ENCODE assay signal across 8 cellular contexts in the genomic region with DNA sequence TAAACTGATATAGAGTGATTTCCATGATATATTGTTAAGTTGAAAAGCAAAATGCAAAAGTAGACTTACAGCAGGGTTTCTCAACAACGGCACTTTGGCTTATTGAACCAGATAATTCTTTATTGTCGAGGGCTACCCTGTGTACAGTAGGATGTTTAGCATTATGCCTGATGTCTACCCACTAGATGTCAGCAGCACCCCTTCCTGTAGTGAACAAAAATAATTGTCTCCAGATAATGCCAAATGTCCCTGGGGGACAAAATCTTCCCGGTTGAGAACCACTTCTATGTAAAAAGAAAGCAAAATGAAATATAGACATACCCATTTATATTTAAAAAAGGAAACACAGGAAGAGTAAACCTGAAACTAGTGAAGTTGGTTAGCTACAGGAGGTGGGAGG. TPM values are rescaled to one million over a fixed set of nuclear protein-coding genes. Genes with fewer than 3 reads are reported as not detected.
DNase-seq lines count a peak whose midpoint lies in the region; ATAC-seq, FAIRE-seq and TF ChIP-seq lines count a peak whose summit lies in the region.

No MANE protein-coding gene starts in this region.

- TF ChIP-seq EP300 in K562 (IDR thresholded peaks at IDR 0.05; ENCODE audit: low read length) = no peak

- CTCF ChIA-PET in K562 (lab: Yijun Ruan, JAX; ENCODE audit: low intra/inter-chr PET ratio) = no interaction called here

- H3K9ac ChIP-seq in K562 (ENCODE audit: insufficient read depth in 1 of 2, low read depth in 2 of 2, low read length in 2 of 2) = no peak overlapping the region
- H3K9ac ChIP-seq in subcutaneous abdominal adipose tissue (ENCODE audit: low read length in 5 of 5) = peak overlapping the region in 1 of 5 donors; percentile 66

- DNase-seq in EL = peak; percentile 6
- DNase-seq in Jurkat, Clone E6-1 (ENCODE audit: low read depth, low spot score) = peak; percentile 0
- DNase-seq in K562 (ENCODE audit: extremely low read depth in 1 of 4, low spot score in 3 of 4) = peak in 1 of 4 experiments; percentile 18
- no peak for DNase-seq in anterior cingulate cortex (lab: John Stamatoyannopoulos, UW)
- no peak for DNase-seq in 8988T
- DNase-seq in C1 segment of cervical spinal cord (lab: John Stamatoyannopoulos, UW) = no peak

- WGBS in K562 (ENCODE audit: insufficient coverage, low coverage, missing lambda C conversion rate) = 0% methylated on average over 3 of the region's 3 CpGs

- TF ChIP-seq CTCF in K562 (IDR thresholded peaks at IDR 0.05 in 2 of 3, conservative IDR thresholded peaks at IDR 0.05 in 1 of 3; ENCODE audit: insufficient read depth in 2 of 3, low read depth in 1 of 3, low read length in 3 of 3) = peak; percentile 14 to 47 (median 24); a peak in 2 of 6 replicates

- H3K27me3 ChIP-seq in K562 (ENCODE audit: control insufficient read depth in 2 of 2, insufficient read depth in 2 of 2, low read length in 2 of 2) (no peaks in the 10 kb centered on the region), subcutaneous abdominal adipose tissue (ENCODE audit: control insufficient read depth in 5 of 5, insufficient read depth in 4 of 5, low read length in 5 of 5) (no peaks in the 10 kb centered on the region)

- no peaks in the 10 kb centered on the region for H3K79me2 ChIP-seq in K562 (ENCODE audit: control insufficient read depth, insufficient read depth, low read length)

- H3K4me2 ChIP-seq in K562 (ENCODE audit: insufficient read depth, low read length) = no peak overlapping the region

- no peak overlapping the region for H2AFZ ChIP-seq in K562 (ENCODE audit: low read depth, low read length)

- H3K9me3 ChIP-seq in K562 (replicated peaks; ENCODE audit: control insufficient read depth, insufficient read depth, low read depth, low read length) = no peaks in the 10 kb centered on the region
- no peaks in the 10 kb centered on the region for H3K9me3 ChIP-seq in subcutaneous abdominal adipose tissue (ENCODE audit: control insufficient read depth in 5 of 5, low read length in 5 of 5)

- no peak for TF ChIP-seq POLR2A in K562 (conservative IDR thresholded peaks at IDR 0.05)

- intact Hi-C loops in K562 (cut with micrococcal nuclease) = loop anchor here (2.0 kb wide), 1 partner anchor 404 kb away; no protein-coding TSS in a partner anchor

- no TSS peak for BruUV-seq in K562 (replicated peaks; lab: Mats Ljungman, UMichigan)

- peak; percentile 19 to 60; a peak in 2 of 4 replicates for TF ChIP-seq RAD21 in K562 (CRISPR knock-in tag; conservative IDR thresholded peaks at IDR 0.05 in 1 of 2, IDR thresholded peaks at IDR 0.05 in 1 of 2)

- H3K4me1 ChIP-seq in K562 (replicated peaks in 1 of 2; ENCODE audit: control insufficient read depth in 2 of 2, insufficient read depth in 2 of 2, low read length in 2 of 2) (no peaks in the 10 kb centered on the region), subcutaneous abdominal adipose tissue (ENCODE audit: control insufficient read depth in 5 of 5, insufficient read depth in 5 of 5, low read length in 5 of 5) (peaks cover 0 to 31% (median 9%) of the 10 kb centered on the region in 5 donors)

- no peaks in the 10 kb centered on the region for H3K36me3 ChIP-seq in K562 (ENCODE audit: control insufficient read depth, insufficient read depth, low read length)
- peaks cover 0 to 23% (median 9%) of the 10 kb centered on the region in 5 donors for H3K36me3 ChIP-seq in subcutaneous abdominal adipose tissue (ENCODE audit: control insufficient read depth in 5 of 5, insufficient read depth in 5 of 5, low read length in 5 of 5)

- ATAC-seq in GM19395 (IDR thresholded peaks at IDR 0.05; ENCODE audit: unreplicated experiment) = peak; percentile 70
- peak; percentile 85 for ATAC-seq in K562

- in situ Hi-C loops in K562 (cut with MboI) = no loop called here

- H3K27ac ChIP-seq in K562 (ENCODE audit: extremely low read depth, low read depth, low read length) (no peak overlapping the region), subcutaneous abdominal adipose tissue (ENCODE audit: low read depth, low read length) (peak overlapping the region; percentile 71)

- POLR2A ChIA-PET in K562 (lab: Yijun Ruan, JAX) = no interaction called here

- no peak for FAIRE-seq in K562 (lab: Jason Lieb, UNC)

- no peaks in the 10 kb centered on the region for H4K20me1 ChIP-seq in K562 (replicated peaks; ENCODE audit: control insufficient read depth, insufficient read depth, low read length)

- no peaks in the 10 kb centered on the region for H3K9me1 ChIP-seq in K562 (ENCODE audit: control insufficient read depth, insufficient read depth, low read length)

- no peak overlapping the region for H3K4me3 ChIP-seq in Jurkat, Clone E6-1 (ENCODE audit: low read length)
- H3K4me3 ChIP-seq in K562 = no peak overlapping the region
- H3K4me3 ChIP-seq in subcutaneous abdominal adipose tissue (ENCODE audit: low read depth in 1 of 5, low read length in 5 of 5) = no peak overlapping the region

TF ChIP-seq in K562, 482 proteins besides CTCF, POLR2A, EP300 and RAD21 (continues in another document):
- TF ChIP-seq MLLT1 (IDR thresholded peaks at IDR 0.05) (no peak), ZNF24 (IDR thresholded peaks at IDR 0.05) (no peak), TCF7 (IDR thresholded peaks at IDR 0.05; ENCODE audit: borderline replicate concordance) (no peak), ZNF277 (CRISPR knock-in tag; IDR thresholded peaks at IDR 0.05; ENCODE audit: borderline replicate concordance) (no peak), DNMT1 (IDR thresholded peaks at IDR 0.05) (no peak), KLF13 (tag; IDR thresholded peaks at IDR 0.05; ENCODE audit: borderline replicate concordance, low read depth) (no peak), ZNF695 (CRISPR knock-in tag; IDR thresholded peaks at IDR 0.05) (no peak), SRSF9 (IDR thresholded peaks at IDR 0.05; ENCODE audit: borderline replicate concordance, low read depth, low read length) (no peak)
- TF ChIP-seq, protein P1, sequence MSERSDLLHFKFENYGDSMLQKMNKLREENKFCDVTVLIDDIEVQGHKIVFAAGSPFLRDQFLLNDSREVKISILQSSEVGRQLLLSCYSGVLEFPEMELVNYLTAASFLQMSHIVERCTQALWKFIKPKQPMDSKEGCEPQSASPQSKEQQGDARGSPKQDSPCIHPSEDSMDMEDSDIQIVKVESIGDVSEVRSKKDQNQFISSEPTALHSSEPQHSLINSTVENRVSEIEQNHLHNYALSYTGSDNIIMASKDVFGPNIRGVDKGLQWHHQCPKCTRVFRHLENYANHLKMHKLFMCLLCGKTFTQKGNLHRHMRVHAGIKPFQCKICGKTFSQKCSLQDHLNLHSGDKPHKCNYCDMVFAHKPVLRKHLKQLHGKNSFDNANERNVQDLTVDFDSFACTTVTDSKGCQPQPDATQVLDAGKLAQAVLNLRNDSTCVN (CRISPR knock-in tag; IDR thresholded peaks at IDR 0.05) = no peak
- TF ChIP-seq, protein P2, sequence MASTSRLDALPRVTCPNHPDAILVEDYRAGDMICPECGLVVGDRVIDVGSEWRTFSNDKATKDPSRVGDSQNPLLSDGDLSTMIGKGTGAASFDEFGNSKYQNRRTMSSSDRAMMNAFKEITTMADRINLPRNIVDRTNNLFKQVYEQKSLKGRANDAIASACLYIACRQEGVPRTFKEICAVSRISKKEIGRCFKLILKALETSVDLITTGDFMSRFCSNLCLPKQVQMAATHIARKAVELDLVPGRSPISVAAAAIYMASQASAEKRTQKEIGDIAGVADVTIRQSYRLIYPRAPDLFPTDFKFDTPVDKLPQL (IDR thresholded peaks at IDR 0.05; ENCODE audit: extremely low read depth, insufficient read length) = no peak

RNA-seq across cellular contexts. Expression of gene ABCD2, which starts 32.4 kb away (rescaled TPM):
- 0.18 TPM for polyA plus RNA-seq in Jurkat, Clone E6-1 (2012; ENCODE audit: insufficient read depth, insufficient read length)
- not detected in 2 replicates for total RNA-seq in K562 (2011; cell fraction: chromatin; rRNA removed; ENCODE audit: low replicate concordance)
- total RNA-seq in K562 (2011; cell fraction: nucleolus; rRNA removed) = not detected in 2 replicates
- not detected in 2 replicates for total RNA-seq in K562 (2011; cell fraction: nucleoplasm; rRNA removed)
- total RNA-seq in K562 (2014; rRNA removed) (0.04 TPM in 1 of 2 replicates, not detected in the other), K562 (2014; rRNA removed; fragmentation: Illumina TruSeq; extraction: Trizol) (0.03 and 0.04 TPM in 2 replicates), K562 (2015; rRNA removed; fragmentation: Illumina TruSeq; extraction: Trizol) (0.04 and 0.07 TPM in 2 replicates), K562 (2021) (0.04 TPM in 1 of 2 replicates, not detected in the other)
- polyA plus RNA-seq in K562 (2011; rRNA removed) (not detected in 2 replicates), K562 (2014; fragmentation: Illumina TruSeq; extraction: Trizol) (0.01 TPM in 1 of 2 replicates, not detected in the other), K562 (2014; fragmentation: Nextera tagmentation; extraction: Ambion mirVana) (under 1 TPM; 0.03 to 0.08 TPM), K562 (2014; rRNA removed) (not detected in 2 replicates)
- polyA plus RNA-seq in K562 (2011; cell fraction: cytosol; rRNA removed) = not detected in 2 replicates
- not detected in 2 replicates for polyA plus RNA-seq in K562 (2011; cell fraction: nucleus; rRNA removed)
- polyA plus RNA-seq in K562 (2012) = 0.05 and 0.15 TPM in 2 replicates
- 0.03 TPM in 1 of 2 replicates, not detected in the other for polyA minus RNA-seq in K562 (2011; rRNA and poly(A)+ RNA removed)
- polyA minus RNA-seq in K562 (2011; cell fraction: cytosol; rRNA and poly(A)+ RNA removed) = not detected in 2 replicates
- not detected in 2 replicates for polyA minus RNA-seq in K562 (2011; cell fraction: nucleus; rRNA and poly(A)+ RNA removed)

Comparison
In these comparisons a context has a peak if more than half of its experiments do, and no peak if none do; other contexts are left out.
1. DNase-seq: peak in EL (single experiment) and Jurkat, Clone E6-1 (single experiment); none in anterior cingulate cortex (0 of 58), 8988T (single experiment) and C1 segment of cervical spinal cord (0 of 14).